Comparison of ENCODE assay signal across 9 cellular contexts in genomic region chr22:41557401-41558240, GRCh38. TPM values are rescaled to one million over a fixed set of nuclear protein-coding genes. Genes with fewer than 3 reads are reported as not detected.
DNase-seq lines count a peak whose midpoint lies in the region; ATAC-seq and TF ChIP-seq lines count a peak whose summit lies in the region.
"Had no signal": no experiment of that assay in that cellular context is flagged by ENCODE, and none has a peak within 500 bp of the region (broad histone marks: within the 10 kb centered on the region; RNA-seq: fewer than 3 reads in every experiment).

No MANE protein-coding gene starts in this region.

- H3K36me3 ChIP-seq in WERI-Rb-1 (no peaks in the 10 kb centered on the region), left ventricle myocardium inferior (no peaks in the 10 kb centered on the region), smooth muscle cell (ENCODE audit: low read depth) (no peaks in the 10 kb centered on the region), spleen (no peaks in the 10 kb centered on the region)

- no peak for TF ChIP-seq POLR2A in spleen (IDR thresholded peaks at IDR 0.05)

- H4K20me1 ChIP-seq in smooth muscle cell (ENCODE audit: low read depth), result no peaks in the 10 kb centered on the region

- ATAC-seq in GM21825 (IDR thresholded peaks at IDR 0.05; ENCODE audit: unreplicated experiment), result no peak
- no peak for ATAC-seq in GM18870 (IDR thresholded peaks at IDR 0.05; ENCODE audit: unreplicated experiment)

- H3K27me3 ChIP-seq in WERI-Rb-1 (ENCODE audit: insufficient read depth, low read depth, severe bottlenecking), result no peaks in the 10 kb centered on the region
- H3K27me3 ChIP-seq in left ventricle myocardium inferior (ENCODE audit: low read depth), result peaks cover 14% of the 10 kb centered on the region
- H3K27me3 ChIP-seq in smooth muscle cell (ENCODE audit: low read depth), result no peaks in the 10 kb centered on the region
- H3K27me3 ChIP-seq in spleen (replicated peaks in 1 of 7), result peaks cover 0 to 66% (median 13%) of the 10 kb centered on the region in 7 donors

- peak overlapping the region; percentile 52; the same call in 1 of the 2 replicates for H3K27ac ChIP-seq in WERI-Rb-1
- H3K27ac ChIP-seq in left ventricle myocardium inferior (replicated peaks), result peak overlapping the region; percentile 75
- peak overlapping the region; percentile 84 for H3K27ac ChIP-seq in smooth muscle cell (ENCODE audit: low read depth)
- H3K27ac ChIP-seq in spleen, result peak overlapping the region in 1 of 8 donors; percentile 3
- H3K27ac ChIP-seq: C4-2B had no signal

- intact Hi-C loops in left ventricle myocardium inferior (cut with micrococcal nuclease), result no loop called here
- intact Hi-C loops in spleen (cut with DNase I; ENCODE audit: low total_unique reads), result no loop called here

- no peaks in the 10 kb centered on the region for H3K79me2 ChIP-seq in smooth muscle cell (ENCODE audit: low read depth)

- peaks cover 3% of the 10 kb centered on the region for H3F3A ChIP-seq in smooth muscle cell (ENCODE audit: low read depth)

- peak overlapping the region; percentile 36 for H3K4me2 ChIP-seq in smooth muscle cell

- H3K9me3 ChIP-seq in WERI-Rb-1 (ENCODE audit: severe bottlenecking), result no peaks in the 10 kb centered on the region
- no peaks in the 10 kb centered on the region for H3K9me3 ChIP-seq in left ventricle myocardium inferior (replicated peaks)
- no peaks in the 10 kb centered on the region for H3K9me3 ChIP-seq in smooth muscle cell (replicated peaks; ENCODE audit: low read depth)
- H3K9me3 ChIP-seq in spleen, result no peaks in the 10 kb centered on the region

- H3K4me3 ChIP-seq in WERI-Rb-1 (ENCODE audit: low read depth, low read length), result no peak overlapping the region
- H3K4me3 ChIP-seq in left ventricle myocardium inferior, result peak overlapping the region; percentile 0
- H3K4me3 ChIP-seq in smooth muscle cell, result no peak overlapping the region
- H3K4me3 ChIP-seq in spleen, result no peak overlapping the region

- no peak overlapping the region for H2AFZ ChIP-seq in smooth muscle cell (ENCODE audit: low read depth)

- peak; percentile 64 for DNase-seq in NCI-H82 (lab: John Stamatoyannopoulos, UW)
- no peak for DNase-seq in NCI-H82 treated with DMSO at 0.1 percent for 48 hours (lab: John Stamatoyannopoulos, UW; ENCODE audit: unreplicated experiment)
- DNase-seq in WERI-Rb-1, result peak; percentile 42
- peak; percentile 79 for DNase-seq in left ventricle myocardium inferior
- DNase-seq in smooth muscle cell (lab: John Stamatoyannopoulos, UW; ENCODE audit: unreplicated experiment), result no peak
- DNase-seq in spleen, result no peak

- peaks cover 54% of the 10 kb centered on the region for H3K4me1 ChIP-seq in left ventricle myocardium inferior
- peaks cover 14% of the 10 kb centered on the region for H3K4me1 ChIP-seq in smooth muscle cell (ENCODE audit: low read depth)
- H3K4me1 ChIP-seq in spleen, result peaks cover 0 to 4% (median 0%) of the 10 kb centered on the region in 6 donors

- 57% methylated on average over 19 of the region's 19 CpGs for WGBS in smooth muscle cell (ENCODE audit: low lambda C conversion rate)
- 50 to 69% (median 56%) methylated on average over 19 of the region's 19 CpGs for WGBS in spleen, 5 donors

- TF ChIP-seq CTCF in WERI-Rb-1 (IDR thresholded peaks at IDR 0.05; ENCODE audit: low read depth, low read length), result no peak
- no peak for TF ChIP-seq CTCF in left ventricle myocardium inferior (IDR thresholded peaks at IDR 0.05; ENCODE audit: borderline replicate concordance)
- no peak for TF ChIP-seq CTCF in smooth muscle cell (IDR thresholded peaks at IDR 0.05; ENCODE audit: borderline replicate concordance, insufficient read depth, poor library complexity, severe bottlenecking)
- no peak for TF ChIP-seq CTCF in spleen (IDR thresholded peaks at IDR 0.05 in 8 of 11, conservative IDR thresholded peaks at IDR 0.05 in 3 of 11)

- no peak overlapping the region for H3K9ac ChIP-seq in smooth muscle cell (ENCODE audit: low read depth)

RNA-seq across cellular contexts. Expression of gene CSDC2, which starts 3.2 kb away (rescaled TPM):
- total RNA-seq in left ventricle myocardium inferior (301 TPM), smooth muscle cell (2.9 and 3.1 TPM in 2 replicates), spleen (under 1 TPM in 4 of 7 donors, not detected in 3; 0.19 to 0.73 (median 0.28) TPM)
- polyA plus RNA-seq in smooth muscle cell (5.9 and 9.1 TPM in 2 replicates), spleen (under 1 TPM; 0.37 to 0.73 (median 0.58) TPM)

RNA-seq across cellular contexts. Expression of gene POLR3H, which starts 13.4 kb away (rescaled TPM):
- total RNA-seq in left ventricle myocardium inferior (15.8 TPM), smooth muscle cell (10.9 and 12.1 TPM in 2 replicates), spleen (10 to 100 TPM; 14.4 to 30.9 (median 22.4) TPM)
- polyA plus RNA-seq in smooth muscle cell (20.3 and 26.7 TPM in 2 replicates), spleen (10 to 100 TPM; 12.6 to 24.3 (median 14.6) TPM)

RNA-seq across cellular contexts. Expression of gene PMM1, which starts 32.0 kb away (rescaled TPM):
- total RNA-seq in left ventricle myocardium inferior (18.4 TPM), smooth muscle cell (19.5 and 24.7 TPM in 2 replicates), spleen (10 to 100 TPM; 15.1 to 25.0 (median 15.9) TPM)
- polyA plus RNA-seq in smooth muscle cell (71.9 and 87.3 TPM in 2 replicates), spleen (10 to 100 TPM; 18.9 to 20.2 (median 20.2) TPM)

Comparison
In these comparisons a context has a peak if more than half of its experiments do, and no peak if none do; other contexts are left out.
1. DNase-seq: peak in NCI-H82 (single experiment), WERI-Rb-1 (single experiment) and left ventricle myocardium inferior (single experiment); none in NCI-H82 treated with DMSO at 0.1 percent for 48 hours (single experiment), smooth muscle cell (single experiment) and spleen (single experiment).
2. RNA of gene CSDC2, which starts 3.2 kb away (total RNA-seq): 301 TPM in left ventricle myocardium inferior (single experiment); 2.9 to 3.1 TPM in smooth muscle cell and 0.19 to 0.73 TPM in spleen; every median in the first group is over 10 times any median in the second.